ENCODE assay signal across 17 cellular contexts in genomic region chr11:46604796-46605195, GRCh38. TPM values are rescaled to one million over a fixed set of nuclear protein-coding genes. Genes with fewer than 3 reads are reported as not detected.
DNase-seq lines count a peak whose midpoint lies in the region; ATAC-seq, FAIRE-seq and TF ChIP-seq lines count a peak whose summit lies in the region.
"Had no signal": no experiment of that assay in that cellular context is flagged by ENCODE, and none has a peak within 500 bp of the region (broad histone marks: within the 10 kb centered on the region; RNA-seq: fewer than 3 reads in every experiment).

No MANE protein-coding gene starts in this region.

- no peaks in the 10 kb centered on the region for H3K9me3 ChIP-seq in neural progenitor cell (ENCODE audit: low read depth)
- H3K9me3 ChIP-seq: HAP-1 had no signal

- H3K4me2 ChIP-seq in neural progenitor cell = no peak overlapping the region

- H3K27ac Mint-ChIP-seq in activated CD8-positive, alpha-beta T cell treated with anti-CD3 and anti-CD28 coated beads, Interleukin-2, amount 10 ng/mL, durations not matched to agents 7 days and 5 days = peak overlapping the region; percentile 49
- H3K27ac Mint-ChIP-seq in activated CD8-positive, alpha-beta T cell treated with anti-CD3 and anti-CD28 coated beads for 36 hours = no peak overlapping the region
- H3K27ac Mint-ChIP-seq in neural progenitor cell = peak overlapping the region; percentile 6
- H3K27ac Mint-ChIP-seq: CD14-positive monocyte had no signal

- DNase-seq in activated CD8-positive, alpha-beta T cell treated with anti-CD3 and anti-CD28 coated beads, Interleukin-2, amount 10 ng/mL, durations not matched to agents 7 days and 5 days = no peak
- no peak for DNase-seq in activated CD8-positive, alpha-beta T cell treated with anti-CD3 and anti-CD28 coated beads for 36 hours
- no peak for DNase-seq in neural progenitor cell (ENCODE audit: low spot score)
- DNase-seq in NCI-H748 (lab: John Stamatoyannopoulos, UW; ENCODE audit: unreplicated experiment) = no peak
- no peak for DNase-seq in H7
- no peak for DNase-seq in urothelium cell line (ENCODE audit: low spot score)
- DNase-seq: Calu3, DMS 273 treated with DMSO at 0.1 percent for 48 hours, DMS79, GOT3 had no signal

- H3K4me3 ChIP-seq in neural progenitor cell (no peak overlapping the region), H7 (ENCODE audit: insufficient read depth, low read depth, low read length) (no peak overlapping the region)
- H3K4me3 ChIP-seq: HAP-1 had no signal

- no peaks in the 10 kb centered on the region for H3K36me3 Mint-ChIP-seq in activated CD8-positive, alpha-beta T cell treated with anti-CD3 and anti-CD28 coated beads, Interleukin-2, amount 10 ng/mL, durations not matched to agents 7 days and 5 days (ENCODE audit: low read depth)
- no peaks in the 10 kb centered on the region for H3K36me3 Mint-ChIP-seq in activated CD8-positive, alpha-beta T cell treated with anti-CD3 and anti-CD28 coated beads for 36 hours (ENCODE audit: low read depth)
- peaks cover 2% of the 10 kb centered on the region for H3K36me3 Mint-ChIP-seq in neural progenitor cell

- no peaks in the 10 kb centered on the region for H3K4me1 Mint-ChIP-seq in activated CD8-positive, alpha-beta T cell treated with anti-CD3 and anti-CD28 coated beads, Interleukin-2, amount 10 ng/mL, durations not matched to agents 7 days and 5 days (ENCODE audit: low read depth)
- H3K4me1 Mint-ChIP-seq in activated CD8-positive, alpha-beta T cell treated with anti-CD3 and anti-CD28 coated beads for 36 hours (ENCODE audit: low read depth) = no peaks in the 10 kb centered on the region
- peaks cover 6% of the 10 kb centered on the region for H3K4me1 Mint-ChIP-seq in neural progenitor cell
- H3K4me1 Mint-ChIP-seq: CD14-positive monocyte had no signal

- H3K27ac ChIP-seq in cingulate gyrus (ENCODE audit: low read depth, low read length) = peak overlapping the region; percentile 54
- no peak overlapping the region for H3K27ac ChIP-seq in neural progenitor cell
- H3K27ac ChIP-seq: 22Rv1 had no signal

- no peaks in the 10 kb centered on the region for H3K36me3 ChIP-seq in neural progenitor cell
- H3K36me3 ChIP-seq in H7 (replicated peaks; ENCODE audit: control insufficient read depth, insufficient read depth, low read length) = no peaks in the 10 kb centered on the region; the same call in none of the 2 replicates
- H3K36me3 ChIP-seq: HAP-1 had no signal

- H3K9me3 Mint-ChIP-seq in activated CD8-positive, alpha-beta T cell treated with anti-CD3 and anti-CD28 coated beads, Interleukin-2, amount 10 ng/mL, durations not matched to agents 7 days and 5 days (ENCODE audit: insufficient read depth) = no peaks in the 10 kb centered on the region
- no peaks in the 10 kb centered on the region for H3K9me3 Mint-ChIP-seq in activated CD8-positive, alpha-beta T cell treated with anti-CD3 and anti-CD28 coated beads for 36 hours
- H3K9me3 Mint-ChIP-seq in neural progenitor cell = no peaks in the 10 kb centered on the region
- H3K9me3 Mint-ChIP-seq: CD14-positive monocyte had no signal

- no peaks in the 10 kb centered on the region for H3K4me1 ChIP-seq in neural progenitor cell
- H3K4me1 ChIP-seq: HAP-1 had no signal

- H4K20me1 ChIP-seq in neural progenitor cell (ENCODE audit: low read depth) = no peaks in the 10 kb centered on the region

- POLR2A ChIA-PET in activated CD8-positive, alpha-beta T cell treated with anti-CD3 and anti-CD28 coated beads, Interleukin-2, amount 10 ng/mL, durations not matched to agents 7 days and 5 days (lab: Charles Lee) = no interaction called here
- POLR2A ChIA-PET in activated CD8-positive, alpha-beta T cell treated with anti-CD3 and anti-CD28 coated beads for 36 hours (lab: Charles Lee) = no interaction called here

- no peak overlapping the region for H3K9ac ChIP-seq in neural progenitor cell

- no peak for FAIRE-seq in urothelium cell line (lab: Jason Lieb, UNC)
- FAIRE-seq: GM12892, GM19239 had no signal

- no peaks in the 10 kb centered on the region for H3K27me3 ChIP-seq in neural progenitor cell
- no peaks in the 10 kb centered on the region for H3K27me3 ChIP-seq in H7 (ENCODE audit: control insufficient read depth, insufficient read depth, low read length)

- ATAC-seq in activated CD8-positive, alpha-beta T cell treated with anti-CD3 and anti-CD28 coated beads, Interleukin-2, amount 10 ng/mL, durations not matched to agents 7 days and 5 days = no peak
- ATAC-seq in activated CD8-positive, alpha-beta T cell treated with anti-CD3 and anti-CD28 coated beads for 36 hours = no peak
- ATAC-seq in GM18870 (IDR thresholded peaks at IDR 0.05; ENCODE audit: unreplicated experiment) = no peak

- H3K79me2 ChIP-seq in neural progenitor cell (ENCODE audit: low read depth) = no peaks in the 10 kb centered on the region

- CTCF ChIA-PET in activated CD8-positive, alpha-beta T cell treated with anti-CD3 and anti-CD28 coated beads, Interleukin-2, amount 10 ng/mL, durations not matched to agents 7 days and 5 days (lab: Charles Lee) = no interaction called here
- CTCF ChIA-PET in activated CD8-positive, alpha-beta T cell treated with anti-CD3 and anti-CD28 coated beads for 36 hours (lab: Charles Lee) = no interaction called here

- H3F3A ChIP-seq in neural progenitor cell (ENCODE audit: low read depth) = no peaks in the 10 kb centered on the region

- TF ChIP-seq CTCF in activated CD8-positive, alpha-beta T cell treated with anti-CD3 and anti-CD28 coated beads for 36 hours (IDR thresholded peaks at IDR 0.05) = no peak
- TF ChIP-seq CTCF in neural progenitor cell (IDR thresholded peaks at IDR 0.05) = no peak

- no peak overlapping the region for H3K4me3 Mint-ChIP-seq in activated CD8-positive, alpha-beta T cell treated with anti-CD3 and anti-CD28 coated beads, Interleukin-2, amount 10 ng/mL, durations not matched to agents 7 days and 5 days
- H3K4me3 Mint-ChIP-seq in activated CD8-positive, alpha-beta T cell treated with anti-CD3 and anti-CD28 coated beads for 36 hours = no peak overlapping the region
- no peak overlapping the region for H3K4me3 Mint-ChIP-seq in neural progenitor cell
- H3K4me3 Mint-ChIP-seq: CD14-positive monocyte had no signal

- H3K27me3 Mint-ChIP-seq in activated CD8-positive, alpha-beta T cell treated with anti-CD3 and anti-CD28 coated beads, Interleukin-2, amount 10 ng/mL, durations not matched to agents 7 days and 5 days (ENCODE audit: low read depth) = no peaks in the 10 kb centered on the region
- no peaks in the 10 kb centered on the region for H3K27me3 Mint-ChIP-seq in activated CD8-positive, alpha-beta T cell treated with anti-CD3 and anti-CD28 coated beads for 36 hours
- no peaks in the 10 kb centered on the region for H3K27me3 Mint-ChIP-seq in neural progenitor cell (ENCODE audit: insufficient read depth, low read depth)

- intact Hi-C loops in activated CD8-positive, alpha-beta T cell treated with anti-CD3 and anti-CD28 coated beads for 36 hours (cut with micrococcal nuclease) = no loop called here

- no peak overlapping the region for H2AFZ ChIP-seq in neural progenitor cell (replicated peaks)

RNA-seq across cellular contexts. Expression of gene AMBRA1, which starts 11.0 kb away (rescaled TPM):
- 10 to 100 TPM; 34.0 to 35.1 TPM for total RNA-seq in activated CD8-positive, alpha-beta T cell treated with anti-CD3 and anti-CD28 coated beads, Interleukin-2, amount 10 ng/mL, durations not matched to agents 7 days and 5 days
- total RNA-seq in activated CD8-positive, alpha-beta T cell treated with anti-CD3 and anti-CD28 coated beads for 36 hours = 10 to 100 TPM; 24.0 to 24.1 TPM
- total RNA-seq in neural progenitor cell (ENCODE audit: low replicate concordance) = 20.7 and 35.9 TPM in 2 replicates
- total RNA-seq in H7 (2014; rRNA removed; shearing (Covaris generic)) = 36.8 and 42.5 TPM in 2 replicates

RNA-seq across cellular contexts. Expression of gene HARBI1, which starts 12.2 kb away (rescaled TPM):
- total RNA-seq in activated CD8-positive, alpha-beta T cell treated with anti-CD3 and anti-CD28 coated beads, Interleukin-2, amount 10 ng/mL, durations not matched to agents 7 days and 5 days = 1 to 10 TPM; 5.0 to 6.7 TPM
- total RNA-seq in activated CD8-positive, alpha-beta T cell treated with anti-CD3 and anti-CD28 coated beads for 36 hours = 1 to 10 TPM; 3.1 to 3.3 TPM
- total RNA-seq in neural progenitor cell (ENCODE audit: low replicate concordance) = 4.6 and 5.3 TPM in 2 replicates
- total RNA-seq in H7 (2014; rRNA removed; shearing (Covaris generic)) = 3.9 TPM in 2 replicates

RNA-seq across cellular contexts. Expression of gene ATG13, which starts 12.6 kb away (rescaled TPM):
- 10 to 100 TPM; 57.8 to 58.4 TPM for total RNA-seq in activated CD8-positive, alpha-beta T cell treated with anti-CD3 and anti-CD28 coated beads, Interleukin-2, amount 10 ng/mL, durations not matched to agents 7 days and 5 days
- 10 to 100 TPM; 53.4 to 61.2 TPM for total RNA-seq in activated CD8-positive, alpha-beta T cell treated with anti-CD3 and anti-CD28 coated beads for 36 hours
- total RNA-seq in neural progenitor cell (ENCODE audit: low replicate concordance) = 75.4 and 88.5 TPM in 2 replicates
- 60.0 and 63.5 TPM in 2 replicates for total RNA-seq in H7 (2014; rRNA removed; shearing (Covaris generic))
